ENCODE assay signal across 1 cellular context in the genomic region with DNA sequence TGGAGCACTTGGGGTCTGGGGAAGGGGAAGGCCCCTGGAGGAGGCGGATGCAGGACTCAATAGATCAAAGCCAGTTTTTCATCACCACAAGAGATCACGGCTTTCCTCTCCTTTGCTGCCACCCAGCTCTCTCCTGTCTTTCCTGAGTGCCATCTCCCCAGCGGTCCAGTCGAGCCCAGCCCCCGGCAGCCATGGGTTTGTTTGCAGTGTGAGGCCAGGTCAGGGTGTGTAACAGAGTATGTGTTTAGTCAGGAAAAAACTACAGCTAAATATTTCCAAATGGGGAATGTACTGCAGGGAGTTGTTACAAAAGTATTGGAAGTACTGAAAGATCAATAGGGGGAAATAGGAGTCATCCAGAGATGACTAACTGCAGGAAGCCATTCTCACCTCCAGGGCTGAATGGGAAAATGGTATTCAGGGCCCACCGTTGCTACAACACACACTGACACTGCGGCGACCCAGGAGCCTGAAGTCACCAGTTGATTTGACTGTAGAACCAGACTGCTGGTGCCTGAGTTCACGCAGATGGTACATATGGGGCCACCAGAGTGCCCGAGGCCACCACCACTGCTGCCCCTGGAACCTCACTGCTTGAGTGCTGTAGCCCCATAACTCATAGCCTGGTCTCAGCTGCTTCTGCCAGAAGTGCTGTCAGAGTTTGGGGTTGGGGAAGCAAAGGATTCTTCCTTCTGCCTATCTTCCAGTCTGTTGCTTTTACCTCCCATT.
TF ChIP-seq lines count a peak whose summit lies in the region.

No MANE protein-coding gene starts in this region.

TF ChIP-seq in IMR-90, 13 proteins besides CTCF, POLR2A, EP300 and RAD21:
- TF ChIP-seq ELK1 (IDR thresholded peaks at IDR 0.05; ENCODE audit: borderline replicate concordance, low read depth, low read length) (no peak), SMC3 (IDR thresholded peaks at IDR 0.05; ENCODE audit: low read depth, low read length) (no peak), FOS (IDR thresholded peaks at IDR 0.05; ENCODE audit: low read depth, low read length) (no peak), NFE2L2 (IDR thresholded peaks at IDR 0.05; ENCODE audit: low read depth, low read length) (no peak), MAFK (IDR thresholded peaks at IDR 0.05; ENCODE audit: low read depth, low read length) (no peak), RCOR1 (IDR thresholded peaks at IDR 0.05; ENCODE audit: insufficient replicate concordance, low read length) (no peak), CEBPB (IDR thresholded peaks at IDR 0.05; ENCODE audit: low read depth, low read length) (no peak), BHLHE40 (IDR thresholded peaks at IDR 0.05; ENCODE audit: low read depth, low read length) (no peak), MAZ (IDR thresholded peaks at IDR 0.05; ENCODE audit: borderline replicate concordance, low read depth, low read length) (no peak), RFX5 (IDR thresholded peaks at IDR 0.05; ENCODE audit: low read depth, low read length) (no peak), CHD1 (IDR thresholded peaks at IDR 0.05; ENCODE audit: low read depth, low read length) (no peak), MXI1 (IDR thresholded peaks at IDR 0.05; ENCODE audit: borderline replicate concordance, low read depth, low read length) (no peak)
- TF ChIP-seq, protein P1, sequence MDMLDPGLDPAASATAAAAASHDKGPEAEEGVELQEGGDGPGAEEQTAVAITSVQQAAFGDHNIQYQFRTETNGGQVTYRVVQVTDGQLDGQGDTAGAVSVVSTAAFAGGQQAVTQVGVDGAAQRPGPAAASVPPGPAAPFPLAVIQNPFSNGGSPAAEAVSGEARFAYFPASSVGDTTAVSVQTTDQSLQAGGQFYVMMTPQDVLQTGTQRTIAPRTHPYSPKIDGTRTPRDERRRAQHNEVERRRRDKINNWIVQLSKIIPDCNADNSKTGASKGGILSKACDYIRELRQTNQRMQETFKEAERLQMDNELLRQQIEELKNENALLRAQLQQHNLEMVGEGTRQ (IDR thresholded peaks at IDR 0.05; ENCODE audit: low read depth, low read length): no peak
